1 cellular context compared by ENCODE assay signal in genomic region chr11:114174712-114175495, GRCh38.
TF ChIP-seq lines count a peak whose summit lies in the region.

No MANE protein-coding gene starts in this region.

TF ChIP-seq in WTC11, 78 proteins besides CTCF, POLR2A, EP300 and RAD21 (continued from another document):
- TF ChIP-seq, protein P1, sequence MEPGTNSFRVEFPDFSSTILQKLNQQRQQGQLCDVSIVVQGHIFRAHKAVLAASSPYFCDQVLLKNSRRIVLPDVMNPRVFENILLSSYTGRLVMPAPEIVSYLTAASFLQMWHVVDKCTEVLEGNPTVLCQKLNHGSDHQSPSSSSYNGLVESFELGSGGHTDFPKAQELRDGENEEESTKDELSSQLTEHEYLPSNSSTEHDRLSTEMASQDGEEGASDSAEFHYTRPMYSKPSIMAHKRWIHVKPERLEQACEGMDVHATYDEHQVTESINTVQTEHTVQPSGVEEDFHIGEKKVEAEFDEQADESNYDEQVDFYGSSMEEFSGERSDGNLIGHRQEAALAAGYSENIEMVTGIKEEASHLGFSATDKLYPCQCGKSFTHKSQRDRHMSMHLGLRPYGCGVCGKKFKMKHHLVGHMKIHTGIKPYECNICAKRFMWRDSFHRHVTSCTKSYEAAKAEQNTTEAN (CRISPR knock-in tag; IDR thresholded peaks at IDR 0.05) = no peak
- TF ChIP-seq IRF1 (CRISPR knock-in tag; IDR thresholded peaks at IDR 0.05) = no peak
- TF ChIP-seq, protein P2, sequence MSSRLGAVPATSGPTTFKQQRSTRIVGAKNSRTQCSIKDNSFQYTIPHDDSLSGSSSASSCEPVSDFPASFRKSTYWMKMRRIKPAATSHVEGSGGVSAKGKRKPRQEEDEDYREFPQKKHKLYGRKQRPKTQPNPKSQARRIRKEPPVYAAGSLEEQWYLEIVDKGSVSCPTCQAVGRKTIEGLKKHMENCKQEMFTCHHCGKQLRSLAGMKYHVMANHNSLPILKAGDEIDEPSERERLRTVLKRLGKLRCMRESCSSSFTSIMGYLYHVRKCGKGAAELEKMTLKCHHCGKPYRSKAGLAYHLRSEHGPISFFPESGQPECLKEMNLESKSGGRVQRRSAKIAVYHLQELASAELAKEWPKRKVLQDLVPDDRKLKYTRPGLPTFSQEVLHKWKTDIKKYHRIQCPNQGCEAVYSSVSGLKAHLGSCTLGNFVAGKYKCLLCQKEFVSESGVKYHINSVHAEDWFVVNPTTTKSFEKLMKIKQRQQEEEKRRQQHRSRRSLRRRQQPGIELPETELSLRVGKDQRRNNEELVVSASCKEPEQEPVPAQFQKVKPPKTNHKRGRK (CRISPR knock-in tag; IDR thresholded peaks at IDR 0.05; ENCODE audit: borderline replicate concordance) = no peak
- TF ChIP-seq, protein P3, sequence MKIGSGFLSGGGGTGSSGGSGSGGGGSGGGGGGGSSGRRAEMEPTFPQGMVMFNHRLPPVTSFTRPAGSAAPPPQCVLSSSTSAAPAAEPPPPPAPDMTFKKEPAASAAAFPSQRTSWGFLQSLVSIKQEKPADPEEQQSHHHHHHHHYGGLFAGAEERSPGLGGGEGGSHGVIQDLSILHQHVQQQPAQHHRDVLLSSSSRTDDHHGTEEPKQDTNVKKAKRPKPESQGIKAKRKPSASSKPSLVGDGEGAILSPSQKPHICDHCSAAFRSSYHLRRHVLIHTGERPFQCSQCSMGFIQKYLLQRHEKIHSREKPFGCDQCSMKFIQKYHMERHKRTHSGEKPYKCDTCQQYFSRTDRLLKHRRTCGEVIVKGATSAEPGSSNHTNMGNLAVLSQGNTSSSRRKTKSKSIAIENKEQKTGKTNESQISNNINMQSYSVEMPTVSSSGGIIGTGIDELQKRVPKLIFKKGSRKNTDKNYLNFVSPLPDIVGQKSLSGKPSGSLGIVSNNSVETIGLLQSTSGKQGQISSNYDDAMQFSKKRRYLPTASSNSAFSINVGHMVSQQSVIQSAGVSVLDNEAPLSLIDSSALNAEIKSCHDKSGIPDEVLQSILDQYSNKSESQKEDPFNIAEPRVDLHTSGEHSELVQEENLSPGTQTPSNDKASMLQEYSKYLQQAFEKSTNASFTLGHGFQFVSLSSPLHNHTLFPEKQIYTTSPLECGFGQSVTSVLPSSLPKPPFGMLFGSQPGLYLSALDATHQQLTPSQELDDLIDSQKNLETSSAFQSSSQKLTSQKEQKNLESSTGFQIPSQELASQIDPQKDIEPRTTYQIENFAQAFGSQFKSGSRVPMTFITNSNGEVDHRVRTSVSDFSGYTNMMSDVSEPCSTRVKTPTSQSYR (CRISPR knock-in tag; IDR thresholded peaks at IDR 0.05) = no peak
